In genomic region chrX:63561425-63561824, GRCh38 we compare ENCODE assay signal across 8 cellular contexts.
A peak's percentile ranks its signal among the peaks of the same experiment; 100 is the strongest.
DNase-seq lines count a peak whose midpoint lies in the region; ATAC-seq, FAIRE-seq and TF ChIP-seq lines count a peak whose summit lies in the region.

No MANE protein-coding gene starts in this region.

- TF ChIP-seq CTCF in VCaP (conservative IDR thresholded peaks at IDR 0.05) (no peak), right atrium auricular region (IDR thresholded peaks at IDR 0.05) (no peak)

- FAIRE-seq in HTR-8/SVneo (lab: Jason Lieb, UNC), result no peak

- peaks cover 21% of the 10 kb centered on the region for H3K4me1 Mint-ChIP-seq in stimulated activated effector memory CD8-positive, alpha-beta T cell treated with anti-CD3 and anti-CD28 coated beads, Interleukin-12 subunit alpha, Interleukin-12 subunit beta, amount 100 ng/mL, for 72 hours

- H3K4me3 Mint-ChIP-seq in stimulated activated effector memory CD8-positive, alpha-beta T cell treated with anti-CD3 and anti-CD28 coated beads, Interleukin-12 subunit alpha, Interleukin-12 subunit beta, amount 100 ng/mL, for 72 hours, result peak overlapping the region; percentile 95

- H3K9me3 ChIP-seq in right atrium auricular region, result no peaks in the 10 kb centered on the region

- peak overlapping the region; percentile 63 for H3K27ac ChIP-seq in VCaP
- peak overlapping the region; percentile 77 to 78 for H3K27ac ChIP-seq in right atrium auricular region

- H3K4me3 ChIP-seq in right atrium auricular region, result peak overlapping the region; percentile 56 to 61

- no peaks in the 10 kb centered on the region for H3K27me3 ChIP-seq in right atrium auricular region

- no peaks in the 10 kb centered on the region for H3K36me3 Mint-ChIP-seq in stimulated activated effector memory CD8-positive, alpha-beta T cell treated with anti-CD3 and anti-CD28 coated beads, Interleukin-12 subunit alpha, Interleukin-12 subunit beta, amount 100 ng/mL, for 72 hours

- H3K27ac Mint-ChIP-seq in stimulated activated effector memory CD8-positive, alpha-beta T cell treated with anti-CD3 and anti-CD28 coated beads, Interleukin-12 subunit alpha, Interleukin-12 subunit beta, amount 100 ng/mL, for 72 hours, result no peak overlapping the region

- H3K4me1 ChIP-seq in right atrium auricular region, result no peaks in the 10 kb centered on the region

- H3K9me3 Mint-ChIP-seq in stimulated activated effector memory CD8-positive, alpha-beta T cell treated with anti-CD3 and anti-CD28 coated beads, Interleukin-12 subunit alpha, Interleukin-12 subunit beta, amount 100 ng/mL, for 72 hours, result peaks cover under 1% of the 10 kb centered on the region

- no peaks in the 10 kb centered on the region for H3K36me3 ChIP-seq in right atrium auricular region

- no peak for ATAC-seq in stimulated activated effector memory CD8-positive, alpha-beta T cell treated with anti-CD3 and anti-CD28 coated beads, Interleukin-12 subunit alpha, Interleukin-12 subunit beta, amount 100 ng/mL, for 72 hours
- no peak for ATAC-seq in GM18873 (IDR thresholded peaks at IDR 0.05; ENCODE audit: low FRiP score, unreplicated experiment)

- DNase-seq in NCI-H510A treated with DMSO at 0.1 percent for 48 hours (lab: John Stamatoyannopoulos, UW) (peak; percentile 2), NCI-H510A (lab: John Stamatoyannopoulos, UW) (no peak), right atrium auricular region (ENCODE audit: low spot score) (no peak), HTR-8/SVneo (ENCODE audit: insufficient read length, low spot score) (no peak)
- DNase-seq in stimulated activated effector memory CD8-positive, alpha-beta T cell treated with anti-CD3 and anti-CD28 coated beads, Interleukin-12 subunit alpha, Interleukin-12 subunit beta, amount 100 ng/mL, for 72 hours (ENCODE audit: low spot score in 2 of 2), result no peak
- no peak for DNase-seq in stimulated activated CD4-positive, alpha-beta T cell treated with anti-CD3 and anti-CD28 coated beads, Interleukin-1b, Interleukin-23, amount 100 ng/mL, for 48 hours
